In genomic region chr5:52658266-52658665, GRCh38 we compare ENCODE assay signal across 27 cellular contexts.
"Had no signal": no experiment of that assay in that cellular context is flagged by ENCODE, and none has a peak within 500 bp of the region (broad histone marks: within the 10 kb centered on the region; RNA-seq: fewer than 3 reads in every experiment).

No MANE protein-coding gene starts in this region.

- H3K4me3 ChIP-seq: dorsolateral prefrontal cortex, gastrocnemius medialis, heart left ventricle, hepatocyte, left lung, mucosa of descending colon, prostate gland, right atrium auricular region, stomach, thyroid gland, vagina had no signal

- H3K4me2 ChIP-seq: hepatocyte had no signal

- H3K4me1 ChIP-seq: gastrocnemius medialis, left lung, prostate gland, right atrium auricular region, thyroid gland, vagina had no signal

- DNase-seq: dorsolateral prefrontal cortex; effector CD4-positive, alpha-beta T cell; endodermal cell; foreskin fibroblast; gastrocnemius medialis; heart left ventricle; left cardiac atrium; left lung; mesenchymal stem cell; mucosa of descending colon; naive B cell; stimulated activated CD4-positive, alpha-beta T cell treated with anti-CD3 and anti-CD28 coated beads, Interleukin-2, amount 100 ng/mL, for 24 hours; stimulated activated CD4-positive, alpha-beta T cell treated with anti-CD3 and anti-CD28 coated beads, Interleukin-4, amount 100 ng/mL, for 24 hours; stimulated activated naive CD4-positive, alpha-beta T cell treated with Interleukin-2 at 50 U/mL for 16 hours; stomach; thyroid gland; trophoblast cell had no signal

- H3K36me3 ChIP-seq: gastrocnemius medialis, heart left ventricle, left lung, neutrophil, prostate gland, right atrium auricular region, stomach, thyroid gland, vagina had no signal

- H3K79me2 ChIP-seq: hepatocyte had no signal

- H3K27ac ChIP-seq: dorsolateral prefrontal cortex, epithelial cell of prostate, gastrocnemius medialis, heart left ventricle, hepatocyte, left lung, neutrophil, prostate gland, right atrium auricular region, stomach, thyroid gland, vagina had no signal

- H3K27me3 ChIP-seq: gastrocnemius medialis, hepatocyte, right atrium auricular region, stomach, thyroid gland, vagina had no signal

- ATAC-seq: esophagus mucosa; gastrocnemius medialis; heart left ventricle; left cardiac atrium; left lung; mucosa of descending colon; natural killer cell treated with Interleukin-12 subunit alpha and Interleukin-12 subunit beta and Interleukin-15 and Interleukin-18, amount 100 ng/mL, for 72 hours; sciatic nerve; stimulated activated effector memory CD8-positive, alpha-beta T cell treated with anti-CD3 and anti-CD28 coated beads, Interleukin-12 subunit alpha, Interleukin-12 subunit beta, amount 100 ng/mL, for 72 hours had no signal

- H2AFZ ChIP-seq: hepatocyte had no signal

- H3K9me3 ChIP-seq: gastrocnemius medialis, heart left ventricle, left lung, mucosa of descending colon, neutrophil, prostate gland, right atrium auricular region, stomach, thyroid gland, vagina had no signal
